ENCODE assay signal across 8 cellular contexts in the genomic region with DNA sequence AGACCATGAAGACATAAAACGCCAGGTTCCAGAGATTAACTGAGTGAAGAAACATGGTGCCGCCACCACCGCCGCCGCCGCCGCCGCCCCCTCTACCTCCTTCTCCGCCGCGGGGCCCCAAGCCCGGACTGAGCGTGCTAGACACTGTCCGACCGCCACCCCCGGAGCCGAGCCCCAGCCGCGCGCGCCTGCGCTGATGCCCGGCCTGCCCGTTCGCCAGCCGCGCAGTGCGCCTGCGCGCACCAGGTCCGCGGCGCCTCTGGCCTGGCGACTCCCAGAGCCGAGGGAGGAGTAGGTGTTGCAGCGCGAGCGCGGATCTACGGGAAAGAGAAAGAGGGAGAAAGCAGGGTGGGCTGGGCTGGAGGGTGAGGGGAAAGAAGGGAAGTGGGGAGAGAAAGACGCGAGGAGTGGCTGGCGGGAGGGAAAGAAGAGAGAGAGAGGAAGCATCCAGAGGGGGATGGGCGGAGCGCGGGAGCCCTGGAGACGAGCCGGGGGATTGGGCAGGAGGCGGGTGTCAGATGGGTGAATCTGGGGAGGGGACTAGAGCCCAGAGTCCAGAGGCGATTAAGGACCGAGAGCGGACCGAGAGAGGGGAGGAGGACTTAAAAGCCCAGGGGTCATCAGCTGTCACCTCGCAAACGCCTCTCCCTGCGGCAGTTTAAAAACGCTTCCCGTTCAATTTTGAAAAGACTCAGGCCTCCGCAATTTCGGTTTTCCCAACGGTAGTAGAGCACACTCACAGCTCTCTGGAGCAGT. TPM values are rescaled to one million over a fixed set of nuclear protein-coding genes. Genes with fewer than 3 reads are reported as not detected.
A peak's percentile ranks its signal among the peaks of the same experiment; 100 is the strongest.
DNase-seq lines count a peak whose midpoint lies in the region; ATAC-seq and TF ChIP-seq lines count a peak whose summit lies in the region.

A gene with protein sequence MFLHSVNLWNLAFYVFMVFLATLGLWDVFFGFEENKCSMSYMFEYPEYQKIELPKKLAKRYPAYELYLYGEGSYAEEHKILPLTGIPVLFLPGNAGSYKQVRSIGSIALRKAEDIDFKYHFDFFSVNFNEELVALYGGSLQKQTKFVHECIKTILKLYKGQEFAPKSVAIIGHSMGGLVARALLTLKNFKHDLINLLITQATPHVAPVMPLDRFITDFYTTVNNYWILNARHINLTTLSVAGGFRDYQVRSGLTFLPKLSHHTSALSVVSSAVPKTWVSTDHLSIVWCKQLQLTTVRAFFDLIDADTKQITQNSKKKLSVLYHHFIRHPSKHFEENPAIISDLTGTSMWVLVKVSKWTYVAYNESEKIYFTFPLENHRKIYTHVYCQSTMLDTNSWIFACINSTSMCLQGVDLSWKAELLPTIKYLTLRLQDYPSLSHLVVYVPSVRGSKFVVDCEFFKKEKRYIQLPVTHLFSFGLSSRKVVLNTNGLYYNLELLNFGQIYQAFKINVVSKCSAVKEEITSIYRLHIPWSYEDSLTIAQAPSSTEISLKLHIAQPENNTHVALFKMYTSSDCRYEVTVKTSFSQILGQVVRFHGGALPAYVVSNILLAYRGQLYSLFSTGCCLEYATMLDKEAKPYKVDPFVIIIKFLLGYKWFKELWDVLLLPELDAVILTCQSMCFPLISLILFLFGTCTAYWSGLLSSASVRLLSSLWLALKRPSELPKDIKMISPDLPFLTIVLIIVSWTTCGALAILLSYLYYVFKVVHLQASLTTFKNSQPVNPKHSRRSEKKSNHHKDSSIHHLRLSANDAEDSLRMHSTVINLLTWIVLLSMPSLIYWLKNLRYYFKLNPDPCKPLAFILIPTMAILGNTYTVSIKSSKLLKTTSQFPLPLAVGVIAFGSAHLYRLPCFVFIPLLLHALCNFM (minus strand): TSS at position 146 of the 756 bp plus-strand sequence. CDS start 91 bp downstream, at position 55.

- H3K9me3 Mint-ChIP-seq in activated T-helper 1 cell treated with anti-CD3 and anti-CD28 coated beads, Interleukin-12 subunit alpha, Interleukin-12 subunit beta, Interleukin-2, Interleukin-4 antibody, amounts not matched to agents 30 ng/mL and 10 ng/mL and 1 ng/mL, durations not matched to agents 14 hours and 24 hours and 36 hours: no peaks in the 10 kb centered on the region
- no peaks in the 10 kb centered on the region for H3K9me3 Mint-ChIP-seq in naive B cell
- no peaks in the 10 kb centered on the region for H3K9me3 Mint-ChIP-seq in stimulated activated memory B cell treated with anti-CD40 and anti-IgM and Interleukin-4, amounts not matched to agents 10 μg/mL and 1 μg/mL and 100 μg/mL, for 72 hours

- DNase-seq in DMS79 treated with DMSO at 0.1 percent for 48 hours (lab: John Stamatoyannopoulos, UW): peak; percentile 97
- DNase-seq in Panc1 (ENCODE audit: low read depth, low spot score): peak; percentile 62
- peak; percentile 87 for DNase-seq in activated T-helper 1 cell treated with anti-CD3 and anti-CD28 coated beads, Interleukin-12 subunit alpha, Interleukin-12 subunit beta, Interleukin-2, Interleukin-4 antibody, amounts not matched to agents 30 ng/mL and 10 ng/mL and 1 ng/mL, durations not matched to agents 14 hours and 24 hours and 36 hours (ENCODE audit: low spot score)
- peak; percentile 84 for DNase-seq in fibroblast of gingiva (ENCODE audit: low read depth)
- peak; percentile 84 for DNase-seq in naive B cell

- H3K27ac ChIP-seq in KMS-11: peak within 1 kb of the TSS; percentile 37
- H3K27ac ChIP-seq in Panc1 (ENCODE audit: low read length): peak within 1 kb of the TSS; percentile 97

- peaks cover 45% of the 10 kb centered on the region for H3K4me1 Mint-ChIP-seq in activated T-helper 1 cell treated with anti-CD3 and anti-CD28 coated beads, Interleukin-12 subunit alpha, Interleukin-12 subunit beta, Interleukin-2, Interleukin-4 antibody, amounts not matched to agents 30 ng/mL and 10 ng/mL and 1 ng/mL, durations not matched to agents 14 hours and 24 hours and 36 hours (ENCODE audit: low read depth)
- H3K4me1 Mint-ChIP-seq in naive B cell: peaks cover 7 to 23% (median 16%) of the 10 kb centered on the region in 3 donors
- H3K4me1 Mint-ChIP-seq in stimulated activated memory B cell treated with anti-CD40 and anti-IgM and Interleukin-4, amounts not matched to agents 10 μg/mL and 1 μg/mL and 100 μg/mL, for 72 hours: peaks cover 17% of the 10 kb centered on the region

- H3K36me3 ChIP-seq in KMS-11 (ENCODE audit: insufficient read depth): no peaks in the 10 kb centered on the region
- no peaks in the 10 kb centered on the region; the same call in 1 of the 2 replicates for H3K36me3 ChIP-seq in Panc1 (ENCODE audit: control insufficient read depth, insufficient read depth, low read length)

- H3K9me3 ChIP-seq in Panc1 (ENCODE audit: control insufficient read depth, insufficient read depth, low read depth, low read length): no peaks in the 10 kb centered on the region

- H3K9ac ChIP-seq in KMS-11: peak within 1 kb of the TSS; percentile 66

- BruUV-seq in Panc1 (replicated peaks; lab: Mats Ljungman, UMichigan): no TSS peak

- in situ Hi-C loops in Panc1 (cut with HindIII; ENCODE audit: low pct_unique_long_range_greater_than_20kb, low sequenced_read_pairs): no loop called here

- H2AFZ ChIP-seq in KMS-11 (ENCODE audit: low read depth): peak within 1 kb of the TSS; percentile 96

- H3K27me3 ChIP-seq in KMS-11 (ENCODE audit: insufficient read depth, low read depth): no peaks in the 10 kb centered on the region
- H3K27me3 ChIP-seq in Panc1 (ENCODE audit: control insufficient read depth, insufficient read depth, low read length): no peaks in the 10 kb centered on the region

- ATAC-seq in GM21786 (IDR thresholded peaks at IDR 0.05; ENCODE audit: unreplicated experiment) (peak; percentile 80), Panc1 (peak; percentile 95), naive B cell (ENCODE audit: low read depth in 2 of 2) (peak; percentile 86 to 88)
- ATAC-seq in stimulated activated memory B cell treated with anti-CD40 and anti-IgM and Interleukin-4, amounts not matched to agents 10 μg/mL and 1 μg/mL and 100 μg/mL, for 72 hours: peak; percentile 96

- peaks cover 12% of the 10 kb centered on the region; the same call in 1 of the 2 replicates for H3K79me2 ChIP-seq in KMS-11 (ENCODE audit: insufficient read depth, low read depth)

- peaks cover 1% of the 10 kb centered on the region for H3K27me3 Mint-ChIP-seq in activated T-helper 1 cell treated with anti-CD3 and anti-CD28 coated beads, Interleukin-12 subunit alpha, Interleukin-12 subunit beta, Interleukin-2, Interleukin-4 antibody, amounts not matched to agents 30 ng/mL and 10 ng/mL and 1 ng/mL, durations not matched to agents 14 hours and 24 hours and 36 hours (ENCODE audit: insufficient read depth)
- H3K27me3 Mint-ChIP-seq in naive B cell: peaks cover 0 to 11% (median 4%) of the 10 kb centered on the region in 3 donors
- no peaks in the 10 kb centered on the region for H3K27me3 Mint-ChIP-seq in stimulated activated memory B cell treated with anti-CD40 and anti-IgM and Interleukin-4, amounts not matched to agents 10 μg/mL and 1 μg/mL and 100 μg/mL, for 72 hours

- H3K4me2 ChIP-seq in KMS-11: peak within 1 kb of the TSS; percentile 82

- H3K4me3 ChIP-seq in KMS-11 (IDR thresholded peaks at IDR 0.05; ENCODE audit: insufficient read depth, low read depth, low read length) (peak within 1 kb of the TSS; percentile 93), Panc1 (ENCODE audit: low read depth in 2 of 2, low read length in 2 of 2) (peak within 1 kb of the TSS; percentile 86 to 94)

- intact Hi-C loops in Panc1 (cut with micrococcal nuclease; ENCODE audit: unreplicated experiment): no loop called here
- intact Hi-C loops in activated T-helper 1 cell treated with anti-CD3 and anti-CD28 coated beads, Interleukin-12 subunit alpha, Interleukin-12 subunit beta, Interleukin-2, Interleukin-4 antibody, amounts not matched to agents 30 ng/mL and 10 ng/mL and 1 ng/mL, durations not matched to agents 14 hours and 24 hours and 36 hours (cut with micrococcal nuclease): loop anchor here (1.0 to 10.0 kb wide), 14 partner anchors 36 to 1269 kb away; a partner anchor contains a TSS

- POLR2A ChIA-PET in Panc1 (lab: Charles Lee): interaction anchor here (0.6 to 0.7 kb wide), 3 partner anchors 184 to 378 kb away, joined by 3 to 15 read pairs (median 4); no protein-coding TSS in a partner anchor

- CTCF ChIA-PET in Panc1 (lab: Charles Lee): no interaction called here

- H3K36me3 Mint-ChIP-seq in activated T-helper 1 cell treated with anti-CD3 and anti-CD28 coated beads, Interleukin-12 subunit alpha, Interleukin-12 subunit beta, Interleukin-2, Interleukin-4 antibody, amounts not matched to agents 30 ng/mL and 10 ng/mL and 1 ng/mL, durations not matched to agents 14 hours and 24 hours and 36 hours (ENCODE audit: low read depth): peaks cover 6% of the 10 kb centered on the region
- no peaks in the 10 kb centered on the region for H3K36me3 Mint-ChIP-seq in naive B cell
- no peaks in the 10 kb centered on the region for H3K36me3 Mint-ChIP-seq in stimulated activated memory B cell treated with anti-CD40 and anti-IgM and Interleukin-4, amounts not matched to agents 10 μg/mL and 1 μg/mL and 100 μg/mL, for 72 hours

- peak within 1 kb of the TSS; percentile 95 for H3K4me3 Mint-ChIP-seq in activated T-helper 1 cell treated with anti-CD3 and anti-CD28 coated beads, Interleukin-12 subunit alpha, Interleukin-12 subunit beta, Interleukin-2, Interleukin-4 antibody, amounts not matched to agents 30 ng/mL and 10 ng/mL and 1 ng/mL, durations not matched to agents 14 hours and 24 hours and 36 hours
- H3K4me3 Mint-ChIP-seq in naive B cell: peak within 1 kb of the TSS; percentile 86 to 99 (median 96)
- peak within 1 kb of the TSS; percentile 92 for H3K4me3 Mint-ChIP-seq in stimulated activated memory B cell treated with anti-CD40 and anti-IgM and Interleukin-4, amounts not matched to agents 10 μg/mL and 1 μg/mL and 100 μg/mL, for 72 hours

- peak within 1 kb of the TSS; percentile 99 for H3K27ac Mint-ChIP-seq in activated T-helper 1 cell treated with anti-CD3 and anti-CD28 coated beads, Interleukin-12 subunit alpha, Interleukin-12 subunit beta, Interleukin-2, Interleukin-4 antibody, amounts not matched to agents 30 ng/mL and 10 ng/mL and 1 ng/mL, durations not matched to agents 14 hours and 24 hours and 36 hours
- H3K27ac Mint-ChIP-seq in naive B cell: peak within 1 kb of the TSS; percentile 40 to 97 (median 91)
- H3K27ac Mint-ChIP-seq in stimulated activated memory B cell treated with anti-CD40 and anti-IgM and Interleukin-4, amounts not matched to agents 10 μg/mL and 1 μg/mL and 100 μg/mL, for 72 hours: peak within 1 kb of the TSS; percentile 84

- peaks cover 26% of the 10 kb centered on the region for H3K4me1 ChIP-seq in KMS-11 (ENCODE audit: low read depth, poor library complexity, severe bottlenecking)
- peaks cover 15% of the 10 kb centered on the region for H3K4me1 ChIP-seq in Panc1 (ENCODE audit: control insufficient read depth, insufficient read depth, low read length)

- TF ChIP-seq CTCF in KMS-11 (conservative IDR thresholded peaks at IDR 0.05; ENCODE audit: low read depth, low read length) (no peak), Panc1 (IDR thresholded peaks at IDR 0.05) (no peak)

- no peaks in the 10 kb centered on the region for H4K20me1 ChIP-seq in KMS-11 (ENCODE audit: insufficient read depth)

RNA-seq across cellular contexts. Expression of the gene that starts here (rescaled TPM):
- 15.7 TPM for total RNA-seq in Panc1 (2021; ENCODE audit: unreplicated experiment)
- polyA plus RNA-seq in Panc1 (2012; ENCODE audit: insufficient read length): 3.1 TPM
- total RNA-seq in activated T-helper 1 cell treated with anti-CD3 and anti-CD28 coated beads, Interleukin-12 subunit alpha, Interleukin-12 subunit beta, Interleukin-2, Interleukin-4 antibody, amounts not matched to agents 30 ng/mL and 10 ng/mL and 1 ng/mL, durations not matched to agents 14 hours and 24 hours and 36 hours: 30.1 TPM in 2 replicates
- under 1 TPM in 3 of 6 donors, not detected in 3; 0.22 to 0.39 (median 0.32) TPM for polyA plus RNA-seq in naive B cell (ENCODE audit: low read depth in 6 of 6)

Comparison
In these comparisons a context has a peak if more than half of its experiments do, and no peak if none do; other contexts are left out.
1. Peak in every context shown above with its lines: DNase-seq, ATAC-seq, H3K4me3 ChIP-seq and H3K27ac ChIP-seq.
2. Peak in DNase-seq and ATAC-seq in naive B cell; RNA of the gene not detected or under 1 TPM.